Comparison of ENCODE assay signal across 8 cellular contexts in the genomic region with DNA sequence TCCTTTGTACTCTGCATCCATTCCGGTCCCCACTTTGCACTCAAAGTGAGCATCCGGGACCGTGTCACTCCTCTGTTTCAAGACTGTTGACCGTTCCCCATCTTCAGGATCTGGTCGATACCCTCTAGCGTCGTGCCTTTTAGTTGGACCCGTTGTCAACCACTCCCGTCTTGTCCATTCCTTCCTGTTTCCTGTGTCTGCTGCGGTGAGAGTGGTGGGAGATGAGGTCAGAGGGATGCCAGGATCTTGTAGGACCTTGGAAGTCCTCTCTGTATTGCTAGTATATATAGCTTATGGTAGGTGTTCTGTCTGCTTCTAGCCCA. TPM values are rescaled to one million over a fixed set of nuclear protein-coding genes. Genes with fewer than 3 reads are reported as not detected.
A peak's percentile ranks its signal among the peaks of the same experiment; 100 is the strongest.
DNase-seq lines count a peak whose midpoint lies in the region; ATAC-seq and TF ChIP-seq lines count a peak whose summit lies in the region.

No MANE protein-coding gene starts in this region.

- H3K27me3 Mint-ChIP-seq in activated CD8-positive, alpha-beta T cell treated with anti-CD3 and anti-CD28 coated beads for 36 hours, result no peaks in the 10 kb centered on the region

- H3K4me1 ChIP-seq in right cardiac atrium (ENCODE audit: control insufficient read depth, insufficient read depth, low read length), result peaks cover 4% of the 10 kb centered on the region
- H3K4me1 ChIP-seq in sigmoid colon, result peaks cover 0 to 32% (median 26%) of the 10 kb centered on the region in 4 donors

- DNase-seq in SIG-M5 treated with dmso at 0.1 percent for 504 hours (lab: John Stamatoyannopoulos, UW; ENCODE audit: unreplicated experiment) (peak; percentile 66), SIG-M5 (lab: John Stamatoyannopoulos, UW) (no peak), right cardiac atrium (no peak), sigmoid colon (no peak), posterior cingulate gyrus (no peak)
- DNase-seq in activated CD8-positive, alpha-beta T cell treated with anti-CD3 and anti-CD28 coated beads for 36 hours, result no peak
- no peak for DNase-seq in effector CD4-positive, alpha-beta T cell

- no peak for TF ChIP-seq POLR2A in sigmoid colon (IDR thresholded peaks at IDR 0.05)

- H3K4me3 ChIP-seq in right cardiac atrium (ENCODE audit: low read length), result peak overlapping the region; percentile 79
- peak overlapping the region; percentile 50 to 93 (median 75) for H3K4me3 ChIP-seq in sigmoid colon

- POLR2A ChIA-PET in activated CD8-positive, alpha-beta T cell treated with anti-CD3 and anti-CD28 coated beads for 36 hours (lab: Charles Lee), result interaction anchor here (0.6 to 1.3 kb wide), 3 partner anchors 40 to 134 kb away, joined by 3 to 5 read pairs (median 4); partner anchors contain the start of gene TATDN2

- under 1% methylated on average over 10 of the region's 10 CpGs for WGBS in right cardiac atrium
- WGBS in sigmoid colon, 2 donors, result 1% methylated on average over 10 of the region's 10 CpGs

- H3K36me3 Mint-ChIP-seq in activated CD8-positive, alpha-beta T cell treated with anti-CD3 and anti-CD28 coated beads for 36 hours (ENCODE audit: low read depth), result peaks cover 26% of the 10 kb centered on the region

- peak overlapping the region; percentile 97 for H3K4me3 Mint-ChIP-seq in activated CD8-positive, alpha-beta T cell treated with anti-CD3 and anti-CD28 coated beads for 36 hours

- no peaks in the 10 kb centered on the region for H3K9me3 Mint-ChIP-seq in activated CD8-positive, alpha-beta T cell treated with anti-CD3 and anti-CD28 coated beads for 36 hours

- peaks cover 27% of the 10 kb centered on the region for H3K4me1 Mint-ChIP-seq in activated CD8-positive, alpha-beta T cell treated with anti-CD3 and anti-CD28 coated beads for 36 hours (ENCODE audit: low read depth)

- TF ChIP-seq CTCF in activated CD8-positive, alpha-beta T cell treated with anti-CD3 and anti-CD28 coated beads for 36 hours (IDR thresholded peaks at IDR 0.05), result no peak
- no peak for TF ChIP-seq CTCF in sigmoid colon (IDR thresholded peaks at IDR 0.05)

- no peaks in the 10 kb centered on the region for H3K36me3 ChIP-seq in sigmoid colon

- H3K27ac ChIP-seq in right cardiac atrium (ENCODE audit: low read length) (peak overlapping the region; percentile 36), sigmoid colon (peak overlapping the region; percentile 75 to 87 (median 82))

- H3K27me3 ChIP-seq in right cardiac atrium (ENCODE audit: control insufficient read depth, insufficient read depth) (no peaks in the 10 kb centered on the region), sigmoid colon (no peaks in the 10 kb centered on the region)

- H3K9me3 ChIP-seq in right cardiac atrium (ENCODE audit: control insufficient read depth, low read length) (no peaks in the 10 kb centered on the region), sigmoid colon (no peaks in the 10 kb centered on the region)

- CTCF ChIA-PET in activated CD8-positive, alpha-beta T cell treated with anti-CD3 and anti-CD28 coated beads for 36 hours (lab: Charles Lee), result interaction anchor here (1.8 kb wide), 1 partner anchor 147 kb away, joined by 9 read pairs; no protein-coding TSS in a partner anchor

- TF ChIP-seq EP300 in sigmoid colon (IDR thresholded peaks at IDR 0.05), result no peak

- peak overlapping the region; percentile 97 for H3K27ac Mint-ChIP-seq in activated CD8-positive, alpha-beta T cell treated with anti-CD3 and anti-CD28 coated beads for 36 hours

- ATAC-seq in HG03442 (IDR thresholded peaks at IDR 0.05; ENCODE audit: unreplicated experiment), result peak; percentile 15
- peak; percentile 21 for ATAC-seq in activated CD8-positive, alpha-beta T cell treated with anti-CD3 and anti-CD28 coated beads for 36 hours
- peak; percentile 5 to 26 for ATAC-seq in right cardiac atrium

- intact Hi-C loops in activated CD8-positive, alpha-beta T cell treated with anti-CD3 and anti-CD28 coated beads for 36 hours (cut with micrococcal nuclease), result no loop called here
- intact Hi-C loops in right cardiac atrium (cut with DNase I) (no loop called here), sigmoid colon (cut with DNase I) (loop anchor here (5.0 to 10.0 kb wide), 3 partner anchors 89 to 184 kb away; partner anchors contain the start of genes CRELD1, EMC3 and FANCD2), posterior cingulate gyrus (cut with DNase I) (no loop called here)

RNA-seq across cellular contexts. Expression of gene BRK1, which starts 0.6 kb away (rescaled TPM):
- total RNA-seq in activated CD8-positive, alpha-beta T cell treated with anti-CD3 and anti-CD28 coated beads for 36 hours, result 100 to 1,000 TPM; 107 to 108 TPM
- total RNA-seq in right cardiac atrium, result 100 to 1,000 TPM in 2 of 4 donors, 10 to 100 TPM in 2; 93.3 to 106 (median 100) TPM
- polyA plus RNA-seq in right cardiac atrium, result 127 TPM
- total RNA-seq in sigmoid colon, result 100 to 1,000 TPM; 111 to 239 (median 152) TPM
- polyA plus RNA-seq in sigmoid colon, result 100 to 1,000 TPM; 179 to 260 (median 191) TPM

RNA-seq across cellular contexts. Expression of gene FANCD2OS, which starts 8.0 kb away (rescaled TPM):
- total RNA-seq in activated CD8-positive, alpha-beta T cell treated with anti-CD3 and anti-CD28 coated beads for 36 hours, result not detected
- total RNA-seq in right cardiac atrium (not detected), sigmoid colon (not detected)
- polyA plus RNA-seq in right cardiac atrium (not detected), sigmoid colon (not detected)

RNA-seq across cellular contexts. Expression of gene VHL, which starts 25.5 kb away (rescaled TPM):
- total RNA-seq in activated CD8-positive, alpha-beta T cell treated with anti-CD3 and anti-CD28 coated beads for 36 hours, result 10 to 100 TPM; 43.6 to 46.9 TPM
- total RNA-seq in right cardiac atrium, result 10 to 100 TPM; 17.4 to 18.2 (median 17.6) TPM
- polyA plus RNA-seq in right cardiac atrium, result 19.1 TPM
- 10 to 100 TPM; 20.1 to 29.9 (median 25.8) TPM for total RNA-seq in sigmoid colon
- polyA plus RNA-seq in sigmoid colon, result 10 to 100 TPM; 20.4 to 35.4 (median 28.9) TPM

RNA-seq across cellular contexts. Expression of gene IRAK2, which starts 48.6 kb away (rescaled TPM):
- 1 to 10 TPM; 3.0 TPM for total RNA-seq in activated CD8-positive, alpha-beta T cell treated with anti-CD3 and anti-CD28 coated beads for 36 hours
- total RNA-seq in right cardiac atrium, result 1 to 10 TPM in 3 of 4 donors, under 1 TPM in 1; 0.71 to 1.5 (median 1.4) TPM
- polyA plus RNA-seq in right cardiac atrium, result 0.63 TPM
- 1 to 10 TPM; 1.1 to 6.1 (median 3.7) TPM for total RNA-seq in sigmoid colon
- polyA plus RNA-seq in sigmoid colon, result 1 to 10 TPM; 1.2 to 2.8 (median 2.8) TPM
